In the genomic region with DNA sequence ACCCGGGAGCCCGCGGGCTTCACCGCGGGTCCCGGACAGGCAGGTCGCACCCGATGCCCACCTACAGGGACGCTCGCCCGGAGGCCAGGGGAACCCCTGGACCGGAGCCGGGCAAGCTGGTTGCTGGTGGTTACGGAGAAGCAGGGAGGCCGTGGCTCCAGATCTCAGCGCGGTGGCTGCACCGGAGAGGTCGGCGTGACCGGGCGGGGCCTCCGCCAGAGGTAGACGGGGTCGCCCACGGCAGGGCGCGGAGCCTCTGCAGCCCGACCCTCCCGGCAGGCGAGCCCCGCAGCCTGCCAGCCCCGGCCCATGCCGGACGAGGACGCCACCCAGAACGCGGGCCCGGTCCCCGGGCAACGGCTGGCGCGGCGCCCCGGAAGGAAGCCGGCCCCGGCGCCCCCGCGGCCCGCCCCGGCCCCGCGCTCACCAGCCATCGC, we compare ENCODE assay signal across 9 cellular contexts. TPM values are rescaled to one million over a fixed set of nuclear protein-coding genes. Genes with fewer than 3 reads are reported as not detected.
DNase-seq lines count a peak whose midpoint lies in the region; ATAC-seq and TF ChIP-seq lines count a peak whose summit lies in the region.
"Had no signal": no experiment of that assay in that cellular context is flagged by ENCODE, and none has a peak within 500 bp of the region (broad histone marks: within the 10 kb centered on the region; RNA-seq: fewer than 3 reads in every experiment).

No MANE protein-coding gene starts in this region.

- peaks cover 2% of the 10 kb centered on the region; the same call in 1 of the 2 replicates for H3K9me3 ChIP-seq in SJSA1 (replicated peaks)

- peak overlapping the region; percentile 30 for H3K9ac ChIP-seq in rectal smooth muscle tissue (ENCODE audit: low read length)

- TF ChIP-seq CTCF in fibroblast of the aortic adventitia (IDR thresholded peaks at IDR 0.05; ENCODE audit: insufficient read depth, low read length), result no peak

- POLR2A ChIA-PET in activated CD4-positive, alpha-beta T cell treated with anti-CD3 and anti-CD28 coated beads for 36 hours (lab: Charles Lee), result interaction anchor here (0.6 kb wide), 1 partner anchor 19 kb away, joined by 3 read pairs; the partner anchor contains the start of genes ALYREF and ANAPC11

- H3K27me3 ChIP-seq in SJSA1 (replicated peaks), result no peaks in the 10 kb centered on the region
- H3K27me3 ChIP-seq in rectal smooth muscle tissue (ENCODE audit: control insufficient read depth, insufficient read depth, low read length), result no peaks in the 10 kb centered on the region

- H3K4me3 ChIP-seq in SJSA1 (peak overlapping the region; percentile 97), fibroblast of the aortic adventitia (ENCODE audit: low read depth, low read length) (peak overlapping the region; percentile 81), rectal smooth muscle tissue (ENCODE audit: low read length) (peak overlapping the region; percentile 87)

- H3K9me3 Mint-ChIP-seq in activated CD4-positive, alpha-beta T cell treated with anti-CD3 and anti-CD28 coated beads for 36 hours (ENCODE audit: low read depth), result no peaks in the 10 kb centered on the region

- CTCF ChIA-PET in activated CD4-positive, alpha-beta T cell treated with anti-CD3 and anti-CD28 coated beads for 36 hours (lab: Charles Lee), result interaction anchor here (0.6 kb wide), 2 partner anchors 17 to 396 kb away, joined by 4 read pairs; no protein-coding TSS in a partner anchor

- H3K36me3 ChIP-seq in SJSA1 (peaks cover 89% of the 10 kb centered on the region), rectal smooth muscle tissue (ENCODE audit: control insufficient read depth, insufficient read depth, low read length) (peaks cover 28% of the 10 kb centered on the region)

- intact Hi-C loops in activated CD4-positive, alpha-beta T cell treated with anti-CD3 and anti-CD28 coated beads for 36 hours (cut with DNase I, micrococcal nuclease), result loop anchor here (1.0 to 10.0 kb wide), 13 partner anchors 16 to 786 kb away; partner anchors contain the start of genes MAFG (in 2 of the 2), ALYREF (in 1 of the 2), ANAPC11 (in 1 of the 2) and ARHGDIA (in 1 of the 2)

- no peak overlapping the region; the same call in 1 of the 2 replicates for H3K27ac ChIP-seq in SJSA1
- no peak overlapping the region for H3K27ac ChIP-seq in rectal smooth muscle tissue (ENCODE audit: low read depth, low read length)

- ATAC-seq in activated CD4-positive, alpha-beta T cell treated with anti-CD3 and anti-CD28 coated beads for 36 hours, result no peak
- peak; percentile 28 for ATAC-seq in HG02642 (IDR thresholded peaks at IDR 0.05; ENCODE audit: poor library complexity, unreplicated experiment)

- no peak overlapping the region for H3K27ac Mint-ChIP-seq in activated CD4-positive, alpha-beta T cell treated with anti-CD3 and anti-CD28 coated beads for 36 hours

- peak overlapping the region; percentile 79 for H3K4me3 Mint-ChIP-seq in activated CD4-positive, alpha-beta T cell treated with anti-CD3 and anti-CD28 coated beads for 36 hours

- peaks cover 37% of the 10 kb centered on the region for H3K36me3 Mint-ChIP-seq in activated CD4-positive, alpha-beta T cell treated with anti-CD3 and anti-CD28 coated beads for 36 hours (ENCODE audit: low read depth)

- peaks cover 17% of the 10 kb centered on the region for H3K4me1 ChIP-seq in SJSA1 (replicated peaks)
- H3K4me1 ChIP-seq in rectal smooth muscle tissue (ENCODE audit: control insufficient read depth, insufficient read depth, low read length), result peaks cover 5% of the 10 kb centered on the region

- H3K27me3 Mint-ChIP-seq in activated CD4-positive, alpha-beta T cell treated with anti-CD3 and anti-CD28 coated beads for 36 hours, result no peaks in the 10 kb centered on the region

- DNase-seq in activated CD4-positive, alpha-beta T cell treated with anti-CD3 and anti-CD28 coated beads for 36 hours, result no peak
- DNase-seq in activated CD4-positive, alpha-beta T cell treated with anti-CD3 and anti-CD28 coated beads for 1 hour, result no peak
- DNase-seq in SJSA1 (ENCODE audit: low read depth in 1 of 2, low spot score in 2 of 2), result peak in 1 of 2 experiments; percentile 44
- DNase-seq in fibroblast of the aortic adventitia (ENCODE audit: low read depth), result no peak
- no peak for DNase-seq in NCI-H2107 (lab: John Stamatoyannopoulos, UW)
- DNase-seq in HCEC 1CT, result no peak

- peaks cover 11% of the 10 kb centered on the region for H3K4me1 Mint-ChIP-seq in activated CD4-positive, alpha-beta T cell treated with anti-CD3 and anti-CD28 coated beads for 36 hours

RNA-seq across cellular contexts. Expression of gene PCYT2, which starts 0.3 kb away (rescaled TPM):
- 10 to 100 TPM; 19.7 to 24.0 TPM for total RNA-seq in activated CD4-positive, alpha-beta T cell treated with anti-CD3 and anti-CD28 coated beads for 36 hours
- total RNA-seq in SJSA1 (2014; rRNA removed; shearing (Covaris generic)), result 68.8 and 74.2 TPM in 2 replicates
- total RNA-seq in fibroblast of the aortic adventitia (ENCODE audit: low replicate concordance), result 20.3 and 36.7 TPM in 2 replicates

RNA-seq across cellular contexts. Expression of gene SIRT7, which starts 7.1 kb away (rescaled TPM):
- 10 to 100 TPM; 29.3 to 31.8 TPM for total RNA-seq in activated CD4-positive, alpha-beta T cell treated with anti-CD3 and anti-CD28 coated beads for 36 hours
- total RNA-seq in SJSA1 (2014; rRNA removed; shearing (Covaris generic)), result 23.9 and 34.7 TPM in 2 replicates
- 12.7 and 18.1 TPM in 2 replicates for total RNA-seq in fibroblast of the aortic adventitia (ENCODE audit: low replicate concordance)

RNA-seq across cellular contexts. Expression of gene NPB, which starts 8.8 kb away (rescaled TPM):
- total RNA-seq in activated CD4-positive, alpha-beta T cell treated with anti-CD3 and anti-CD28 coated beads for 36 hours, result under 1 TPM in 1 of 2 experiments, not detected in 1; 0.14 TPM
- 0.56 and 0.84 TPM in 2 replicates for total RNA-seq in SJSA1 (2014; rRNA removed; shearing (Covaris generic))
- total RNA-seq in fibroblast of the aortic adventitia (ENCODE audit: low replicate concordance), result 1.3 and 1.4 TPM in 2 replicates
- total RNA-seq: dermis microvascular lymphatic vessel endothelial cell had no signal

RNA-seq across cellular contexts. Expression of gene MAFG, which starts 16.7 kb away (rescaled TPM):
- 10 to 100 TPM; 15.3 to 18.3 TPM for total RNA-seq in activated CD4-positive, alpha-beta T cell treated with anti-CD3 and anti-CD28 coated beads for 36 hours
- 25.2 and 30.9 TPM in 2 replicates for total RNA-seq in SJSA1 (2014; rRNA removed; shearing (Covaris generic))
- 19.1 and 28.0 TPM in 2 replicates for total RNA-seq in fibroblast of the aortic adventitia (ENCODE audit: low replicate concordance)

RNA-seq across cellular contexts. Expression of gene ANAPC11, which starts 19.3 kb away (rescaled TPM):
- total RNA-seq in activated CD4-positive, alpha-beta T cell treated with anti-CD3 and anti-CD28 coated beads for 36 hours, result 100 to 1,000 TPM in 1 of 2 experiments, 10 to 100 TPM in 1; 79.9 to 131 TPM
- total RNA-seq in SJSA1 (2014; rRNA removed; shearing (Covaris generic)), result 416 and 712 TPM in 2 replicates
- 172 and 178 TPM in 2 replicates for total RNA-seq in fibroblast of the aortic adventitia (ENCODE audit: low replicate concordance)
